Comparison of ENCODE assay signal across 1 cellular context in genomic region chr15:55766676-55767075, GRCh38.
TF ChIP-seq lines count a peak whose summit lies in the region.

No MANE protein-coding gene starts in this region.

TF ChIP-seq in GM23338, 12 proteins besides CTCF, POLR2A, EP300 and RAD21 (continued from another document):
- TF ChIP-seq, protein P1, sequence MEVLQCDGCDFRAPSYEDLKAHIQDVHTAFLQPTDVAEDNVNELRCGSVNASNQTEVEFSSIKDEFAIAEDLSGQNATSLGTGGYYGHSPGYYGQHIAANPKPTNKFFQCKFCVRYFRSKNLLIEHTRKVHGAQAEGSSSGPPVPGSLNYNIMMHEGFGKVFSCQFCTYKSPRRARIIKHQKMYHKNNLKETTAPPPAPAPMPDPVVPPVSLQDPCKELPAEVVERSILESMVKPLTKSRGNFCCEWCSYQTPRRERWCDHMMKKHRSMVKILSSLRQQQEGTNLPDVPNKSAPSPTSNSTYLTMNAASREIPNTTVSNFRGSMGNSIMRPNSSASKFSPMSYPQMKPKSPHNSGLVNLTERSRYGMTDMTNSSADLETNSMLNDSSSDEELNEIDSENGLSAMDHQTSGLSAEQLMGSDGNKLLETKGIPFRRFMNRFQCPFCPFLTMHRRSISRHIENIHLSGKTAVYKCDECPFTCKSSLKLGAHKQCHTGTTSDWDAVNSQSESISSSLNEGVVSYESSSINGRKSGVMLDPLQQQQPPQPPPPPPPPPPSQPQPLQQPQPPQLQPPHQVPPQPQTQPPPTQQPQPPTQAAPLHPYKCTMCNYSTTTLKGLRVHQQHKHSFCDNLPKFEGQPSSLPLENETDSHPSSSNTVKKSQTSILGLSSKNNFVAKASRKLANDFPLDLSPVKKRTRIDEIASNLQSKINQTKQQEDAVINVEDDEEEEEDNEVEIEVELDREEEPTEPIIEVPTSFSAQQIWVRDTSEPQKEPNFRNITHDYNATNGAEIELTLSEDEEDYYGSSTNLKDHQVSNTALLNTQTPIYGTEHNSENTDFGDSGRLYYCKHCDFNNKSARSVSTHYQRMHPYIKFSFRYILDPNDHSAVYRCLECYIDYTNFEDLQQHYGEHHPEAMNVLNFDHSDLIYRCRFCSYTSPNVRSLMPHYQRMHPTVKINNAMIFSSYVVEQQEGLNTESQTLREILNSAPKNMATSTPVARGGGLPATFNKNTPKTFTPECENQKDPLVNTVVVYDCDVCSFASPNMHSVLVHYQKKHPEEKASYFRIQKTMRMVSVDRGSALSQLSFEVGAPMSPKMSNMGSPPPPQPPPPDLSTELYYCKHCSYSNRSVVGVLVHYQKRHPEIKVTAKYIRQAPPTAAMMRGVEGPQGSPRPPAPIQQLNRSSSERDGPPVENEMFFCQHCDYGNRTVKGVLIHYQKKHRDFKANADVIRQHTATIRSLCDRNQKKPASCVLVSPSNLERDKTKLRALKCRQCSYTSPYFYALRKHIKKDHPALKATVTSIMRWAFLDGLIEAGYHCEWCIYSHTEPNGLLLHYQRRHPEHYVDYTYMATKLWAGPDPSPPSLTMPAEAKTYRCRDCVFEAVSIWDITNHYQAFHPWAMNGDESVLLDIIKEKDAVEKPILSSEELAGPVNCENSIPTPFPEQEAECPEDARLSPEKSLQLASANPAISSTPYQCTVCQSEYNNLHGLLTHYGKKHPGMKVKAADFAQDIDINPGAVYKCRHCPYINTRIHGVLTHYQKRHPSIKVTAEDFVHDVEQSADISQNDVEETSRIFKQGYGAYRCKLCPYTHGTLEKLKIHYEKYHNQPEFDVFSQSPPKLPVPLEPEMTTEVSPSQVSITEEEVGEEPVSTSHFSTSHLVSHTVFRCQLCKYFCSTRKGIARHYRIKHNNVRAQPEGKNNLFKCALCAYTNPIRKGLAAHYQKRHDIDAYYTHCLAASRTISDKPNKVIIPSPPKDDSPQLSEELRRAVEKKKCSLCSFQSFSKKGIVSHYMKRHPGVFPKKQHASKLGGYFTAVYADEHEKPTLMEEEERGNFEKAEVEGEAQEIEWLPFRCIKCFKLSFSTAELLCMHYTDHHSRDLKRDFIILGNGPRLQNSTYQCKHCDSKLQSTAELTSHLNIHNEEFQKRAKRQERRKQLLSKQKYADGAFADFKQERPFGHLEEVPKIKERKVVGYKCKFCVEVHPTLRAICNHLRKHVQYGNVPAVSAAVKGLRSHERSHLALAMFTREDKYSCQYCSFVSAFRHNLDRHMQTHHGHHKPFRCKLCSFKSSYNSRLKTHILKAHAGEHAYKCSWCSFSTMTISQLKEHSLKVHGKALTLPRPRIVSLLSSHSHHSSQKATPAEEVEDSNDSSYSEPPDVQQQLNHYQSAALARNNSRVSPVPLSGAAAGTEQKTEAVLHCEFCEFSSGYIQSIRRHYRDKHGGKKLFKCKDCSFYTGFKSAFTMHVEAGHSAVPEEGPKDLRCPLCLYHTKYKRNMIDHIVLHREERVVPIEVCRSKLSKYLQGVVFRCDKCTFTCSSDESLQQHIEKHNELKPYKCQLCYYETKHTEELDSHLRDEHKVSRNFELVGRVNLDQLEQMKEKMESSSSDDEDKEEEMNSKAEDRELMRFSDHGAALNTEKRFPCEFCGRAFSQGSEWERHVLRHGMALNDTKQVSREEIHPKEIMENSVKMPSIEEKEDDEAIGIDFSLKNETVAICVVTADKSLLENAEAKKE (CRISPR knock-in tag; IDR thresholded peaks at IDR 0.05) = no peak
- TF ChIP-seq CREB1 (CRISPR knock-in tag; IDR thresholded peaks at IDR 0.05; ENCODE audit: low read depth) (no peak), REST (IDR thresholded peaks at IDR 0.05; ENCODE audit: unreplicated experiment) (no peak), EZH2phosphoT487 (IDR thresholded peaks at IDR 0.05; ENCODE audit: unreplicated experiment) (no peak), JUNB (IDR thresholded peaks at IDR 0.05; ENCODE audit: unreplicated experiment) (no peak)
TF ChIP-seq in GM23338: peak in this region for 0.
